1 cellular context compared by ENCODE assay signal in genomic region chr12:92606956-92607355, GRCh38.
TF ChIP-seq lines count a peak whose summit lies in the region.

No MANE protein-coding gene starts in this region.

TF ChIP-seq in A549, 52 proteins besides CTCF, POLR2A, EP300 and RAD21 (continued from another document):
- TF ChIP-seq BCL3 (IDR thresholded peaks at IDR 0.05) (no peak), SREBF2 (IDR thresholded peaks at IDR 0.05) (no peak), EHF (CRISPR knock-in tag; IDR thresholded peaks at IDR 0.05) (no peak)
